In genomic region chr1:116417678-116418077, GRCh38 we compare ENCODE assay signal across 8 cellular contexts. TPM values are rescaled to one million over a fixed set of nuclear protein-coding genes. Genes with fewer than 3 reads are reported as not detected.
DNase-seq lines count a peak whose midpoint lies in the region; ATAC-seq and TF ChIP-seq lines count a peak whose summit lies in the region.

No MANE protein-coding gene starts in this region.

- no peak for TF ChIP-seq CTCF in A673 (conservative IDR thresholded peaks at IDR 0.05; ENCODE audit: low read depth, low read length)

- H3K9me3 ChIP-seq in A673 (ENCODE audit: low read depth, low read length, poor library complexity, severe bottlenecking) (no peaks in the 10 kb centered on the region), muscle layer of duodenum (ENCODE audit: control insufficient read depth in 1 of 2, low read length in 2 of 2) (no peaks in the 10 kb centered on the region)

- H3K4me3 ChIP-seq in A673 (ENCODE audit: low read depth, low read length, poor library complexity, severe bottlenecking) (peak overlapping the region; percentile 69), muscle layer of duodenum (ENCODE audit: low read depth in 1 of 2, low read length in 2 of 2) (peak overlapping the region; percentile 74 to 99)
- peak overlapping the region; percentile 99 for H3K4me3 ChIP-seq in Jurkat, Clone E6-1 (ENCODE audit: low read length)

- CTCF ChIA-PET in A673 (lab: Charles Lee): no interaction called here

- H3K27ac ChIP-seq in A673 (ENCODE audit: low read depth, low read length, poor library complexity, severe bottlenecking) (peak overlapping the region; percentile 70), cingulate gyrus (ENCODE audit: low read depth, low read length) (peak overlapping the region; percentile 94), muscle layer of duodenum (ENCODE audit: low read length) (peak overlapping the region; percentile 77)

- no peak for ATAC-seq in HG03354 (IDR thresholded peaks at IDR 0.05; ENCODE audit: poor library complexity, severe bottlenecking, unreplicated experiment)

- POLR2A ChIA-PET in A673 (lab: Charles Lee; ENCODE audit: low non-redundant PET): no interaction called here

- H3K27me3 ChIP-seq in A673 (replicated peaks; ENCODE audit: insufficient read depth, low read depth, low read length, poor library complexity) (no peaks in the 10 kb centered on the region), muscle layer of duodenum (ENCODE audit: low read depth, low read length) (no peaks in the 10 kb centered on the region)

- DNase-seq in A673 (ENCODE audit: low spot score) (no peak), NCI-H2171 treated with DMSO at 0.1 percent for 48 hours (lab: John Stamatoyannopoulos, UW) (no peak), NCI-H2107 treated with DMSO at 0.1 percent for 48 hours (lab: John Stamatoyannopoulos, UW; ENCODE audit: unreplicated experiment) (no peak), D341Med (ENCODE audit: low spot score) (no peak)
- no peak for DNase-seq in Jurkat, Clone E6-1 (ENCODE audit: low read depth, low spot score)

- H3K36me3 ChIP-seq in A673 (ENCODE audit: insufficient read depth, low read length, poor library complexity, severe bottlenecking) (no peaks in the 10 kb centered on the region), muscle layer of duodenum (ENCODE audit: control insufficient read depth in 1 of 2, insufficient read depth in 2 of 2, low read length in 2 of 2) (no peaks in the 10 kb centered on the region)

- BruUV-seq in A673 (replicated peaks; lab: Mats Ljungman, UMichigan): no TSS peak

- intact Hi-C loops in A673 (cut with micrococcal nuclease; ENCODE audit: unreplicated experiment): no loop called here

- H3K4me1 ChIP-seq in A673 (ENCODE audit: insufficient read depth, low read length, poor library complexity, severe bottlenecking) (peaks cover 13% of the 10 kb centered on the region), muscle layer of duodenum (ENCODE audit: control insufficient read depth in 1 of 2, insufficient read depth in 2 of 2, low read length in 2 of 2) (peaks cover 8 to 12% of the 10 kb centered on the region in 2 donors)

RNA-seq across cellular contexts. Expression of gene ATP1A1, which starts 44.6 kb away (rescaled TPM):
- total RNA-seq in A673 (2021): 1,293 and 1,420 TPM in 2 replicates
- polyA plus RNA-seq in Jurkat, Clone E6-1 (2012; ENCODE audit: insufficient read depth, insufficient read length): 160 TPM
